ENCODE assay signal across 1 cellular context in genomic region chr14:54773171-54774006, GRCh38.
TF ChIP-seq lines count a peak whose summit lies in the region.

No MANE protein-coding gene starts in this region.

TF ChIP-seq in H1, 55 proteins besides CTCF, POLR2A, EP300 and RAD21:
- TF ChIP-seq ATF3 (IDR thresholded peaks at IDR 0.05; ENCODE audit: insufficient read depth, low read depth, low read length) (0 out of 2 replicates have a peak, but pooled peaks have one; percentile 1), ASH2L (IDR thresholded peaks at IDR 0.05; ENCODE audit: low read length) (peak; percentile 14), RNF2 (IDR thresholded peaks at IDR 0.05; ENCODE audit: borderline replicate concordance, low read depth, low read length, missing control alignments, poor library complexity, severe bottlenecking) (no peak), KDM1A (IDR thresholded peaks at IDR 0.05; ENCODE audit: borderline replicate concordance, low read length) (no peak), YY1 (IDR thresholded peaks at IDR 0.05; ENCODE audit: low read depth, low read length) (0 out of 2 replicates have a peak, but pooled peaks have one; percentile 33), CREB1 (IDR thresholded peaks at IDR 0.05) (peak; percentile 72), POLR2AphosphoS5 (IDR thresholded peaks at IDR 0.05; ENCODE audit: low read depth, low read length) (no peak), CHD1 (IDR thresholded peaks at IDR 0.05; ENCODE audit: low read depth, low read length) (no peak), ATF2 (IDR thresholded peaks at IDR 0.05; ENCODE audit: low read length) (peak; percentile 79; the same call in 1 of the 2 replicates), BCL11A (IDR thresholded peaks at IDR 0.05; ENCODE audit: low read depth in 2 of 2, low read length in 2 of 2) (no peak), USF2 (IDR thresholded peaks at IDR 0.05; ENCODE audit: low read length) (peak; percentile 29; the same call in 1 of the 2 replicates), GABPA (IDR thresholded peaks at IDR 0.05; ENCODE audit: borderline replicate concordance, insufficient read depth, low read length) (no peak), NANOG (IDR thresholded peaks at IDR 0.05; ENCODE audit: insufficient read depth, low read depth, low read length, poor library complexity, severe bottlenecking) (no peak), E2F6 (IDR thresholded peaks at IDR 0.05) (no peak), EZH2 (IDR thresholded peaks at IDR 0.05; ENCODE audit: low read depth, low read length, severe bottlenecking) (no peak), SIN3A (conservative IDR thresholded peaks at IDR 0.05 in 1 of 2, IDR thresholded peaks at IDR 0.05 in 1 of 2; ENCODE audit: low read depth in 1 of 2, low read length in 2 of 2) (0 out of 4 replicates have a peak, but pooled peaks of 1 of the 2 experiments have one; percentile 62), EGR1 (IDR thresholded peaks at IDR 0.05; ENCODE audit: borderline replicate concordance, low read depth, low read length) (no peak), MAX (IDR thresholded peaks at IDR 0.05) (peak; percentile 47), PHF8 (conservative IDR thresholded peaks at IDR 0.05; ENCODE audit: low read depth, low read length) (no peak), KDM4A (IDR thresholded peaks at IDR 0.05; ENCODE audit: low read depth, low read length, severe bottlenecking) (no peak), MAFK (IDR thresholded peaks at IDR 0.05; ENCODE audit: low read depth, low read length) (no peak), CBX5 (IDR thresholded peaks at IDR 0.05; ENCODE audit: low read depth, low read length) (no peak), RBBP5 (IDR thresholded peaks at IDR 0.05; ENCODE audit: borderline replicate concordance, low read depth, low read length) (no peak), TBP (IDR thresholded peaks at IDR 0.05; ENCODE audit: low read depth, low read length) (no peak), SUZ12 (IDR thresholded peaks at IDR 0.05; ENCODE audit: low read length) (no peak), CTBP2 (IDR thresholded peaks at IDR 0.05; ENCODE audit: borderline replicate concordance, insufficient read depth, insufficient read length, low read length) (no peak), SP1 (IDR thresholded peaks at IDR 0.05; ENCODE audit: low read depth, low read length) (peak; percentile 13; the same call in 1 of the 2 replicates), JUND (IDR thresholded peaks at IDR 0.05; ENCODE audit: low read length) (0 out of 2 replicates have a peak, but pooled peaks have one; percentile 64), FOSL1 (IDR thresholded peaks at IDR 0.05; ENCODE audit: insufficient read depth, low read depth, low read length) (no peak), TEAD4 (IDR thresholded peaks at IDR 0.05; ENCODE audit: low read depth, low read length) (peak; percentile 61)
